In the genomic region with DNA sequence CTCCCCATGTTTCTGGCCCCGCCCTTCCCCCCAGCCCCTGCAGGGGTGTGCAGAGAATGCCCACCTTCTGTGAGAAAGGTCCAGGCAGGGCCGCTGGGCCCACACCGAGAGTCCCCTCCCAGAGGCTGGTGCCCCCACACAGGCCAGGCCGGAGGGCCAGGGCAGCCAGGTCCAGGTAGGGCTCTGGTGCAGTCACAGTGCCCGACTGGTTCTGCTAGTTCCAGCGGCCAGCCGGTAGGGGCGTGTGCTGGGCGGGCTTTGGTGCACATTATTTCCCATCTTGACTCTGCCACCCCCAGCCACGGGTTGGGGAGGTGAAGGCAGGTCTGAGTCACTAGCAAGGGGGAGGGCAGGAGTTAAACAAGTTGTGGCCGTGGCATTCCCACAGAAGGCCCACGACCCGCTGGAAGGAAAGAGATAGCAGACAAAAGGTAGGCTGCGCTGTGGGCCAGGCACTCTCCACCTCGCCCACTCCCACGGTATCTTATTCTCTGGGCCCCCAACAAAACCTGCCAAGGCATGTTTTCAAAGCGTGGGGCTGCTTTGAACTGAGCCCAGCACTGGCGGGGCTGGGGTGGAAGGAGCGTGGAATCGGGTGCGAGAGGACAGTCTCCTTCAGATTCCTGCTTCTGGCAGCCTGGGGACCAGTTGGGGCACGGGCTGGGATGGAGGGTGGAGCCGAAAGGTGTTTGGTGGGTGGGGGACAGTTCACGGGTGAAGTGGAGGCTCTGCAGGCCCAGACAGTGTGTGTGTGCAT, we compare ENCODE assay signal across 7 cellular contexts. TPM values are rescaled to one million over a fixed set of nuclear protein-coding genes. Genes with fewer than 3 reads are reported as not detected.
DNase-seq lines count a peak whose midpoint lies in the region; TF ChIP-seq lines count a peak whose summit lies in the region.
"Had no signal": no experiment of that assay in that cellular context is flagged by ENCODE, and none has a peak within 500 bp of the region (broad histone marks: within the 10 kb centered on the region; RNA-seq: fewer than 3 reads in every experiment).

No MANE protein-coding gene starts in this region.

- H3K27me3 ChIP-seq in Peyer's patch = peaks cover 0 to 10% of the 10 kb centered on the region in 2 donors
- no peaks in the 10 kb centered on the region for H3K27me3 ChIP-seq in testis

- TF ChIP-seq CTCF in AG09319 (IDR thresholded peaks at IDR 0.05; ENCODE audit: low read depth, low read length) (peak; percentile 6), Peyer's patch (IDR thresholded peaks at IDR 0.05) (peak in 4 of 6 experiments; percentile 18 to 68 (median 56)), testis (IDR thresholded peaks at IDR 0.05) (no peak)

- H3K4me1 ChIP-seq in Peyer's patch = peaks cover 0 to 51% (median 0%) of the 10 kb centered on the region in 4 donors
- H3K4me1 ChIP-seq in testis = peaks cover 50% of the 10 kb centered on the region

- TF ChIP-seq POLR2A in Peyer's patch (IDR thresholded peaks at IDR 0.05) = peak in 1 of 2 donors; percentile 54
- TF ChIP-seq POLR2A in testis (IDR thresholded peaks at IDR 0.05) = no peak

- DNase-seq in AG09319 (ENCODE audit: extremely low read depth, low read depth) = no peak
- DNase-seq in Peyer's patch = peak in 2 of 3 donors; percentile 69 to 81
- peak; percentile 85 for DNase-seq in iPS-NIHi11 (ENCODE audit: low spot score)
- DNase-seq in testis = no peak
- no peak for DNase-seq in COR-L47 (lab: John Stamatoyannopoulos, UW)
- no peak for DNase-seq in NCI-H1930 (lab: John Stamatoyannopoulos, UW)

- intact Hi-C loops in testis (cut with DNase I; ENCODE audit: low total_unique reads) = no loop called here

- no peaks in the 10 kb centered on the region for H3K36me3 ChIP-seq in Peyer's patch
- no peaks in the 10 kb centered on the region for H3K36me3 ChIP-seq in testis (ENCODE audit: low read depth, missing control alignments)

- peak overlapping the region in 2 of 4 donors; percentile 38 to 50 for H3K4me3 ChIP-seq in Peyer's patch
- no peak overlapping the region for H3K4me3 ChIP-seq in testis

- H3K27ac ChIP-seq in Peyer's patch = peak overlapping the region in 3 of 4 donors; percentile 60 to 84 (median 82)
- peak overlapping the region in 1 of 2 donors; percentile 33 for H3K27ac ChIP-seq in testis
- H3K27ac ChIP-seq: coronary artery had no signal

- H3K9me3 ChIP-seq in Peyer's patch = no peaks in the 10 kb centered on the region
- H3K9me3 ChIP-seq in testis = no peaks in the 10 kb centered on the region

- WGBS in testis, 2 donors = 51 to 76% methylated on average over 13 to 24 of the region's 24 CpGs

RNA-seq across cellular contexts. Expression of gene EPN3, which starts 1.9 kb away (rescaled TPM):
- total RNA-seq in Peyer's patch (10 to 100 TPM in 2 of 4 donors, 1 to 10 TPM in 2; 3.0 to 17.3 (median 13.0) TPM), testis (1 to 10 TPM; 4.9 to 6.3 TPM)
- 6.3 TPM for polyA plus RNA-seq in testis (ENCODE audit: insufficient read depth, low read depth, low replicate concordance)

RNA-seq across cellular contexts. Expression of gene SPATA20, which starts 12.6 kb away (rescaled TPM):
- 100 to 1,000 TPM in 3 of 4 donors, 10 to 100 TPM in 1; 75.1 to 125 (median 110) TPM for total RNA-seq in Peyer's patch
- total RNA-seq in testis = 100 to 1,000 TPM; 207 to 338 TPM
- polyA plus RNA-seq in testis (ENCODE audit: insufficient read depth, low read depth, low replicate concordance) = 264 TPM

RNA-seq across cellular contexts. Expression of gene CACNA1G, which starts 26.1 kb away (rescaled TPM):
- total RNA-seq in Peyer's patch (not detected), testis (1 to 10 TPM; 1.3 to 1.7 TPM)
- polyA plus RNA-seq in testis (ENCODE audit: insufficient read depth, low read depth, low replicate concordance) = 1.7 TPM

RNA-seq across cellular contexts. Expression of gene MYCBPAP, which starts 26.2 kb away (rescaled TPM):
- total RNA-seq in Peyer's patch = 1 to 10 TPM in 1 of 4 donors, under 1 TPM in 1, not detected in 2; 0.53 to 1.1 TPM
- total RNA-seq in testis = 10 to 100 TPM; 75.9 to 91.7 TPM
- polyA plus RNA-seq in testis (ENCODE audit: insufficient read depth, low read depth, low replicate concordance) = 315 TPM

RNA-seq across cellular contexts. Expression of gene RSAD1, which starts 55.7 kb away (rescaled TPM):
- total RNA-seq in Peyer's patch = 10 to 100 TPM; 24.3 to 53.4 (median 39.5) TPM
- 10 to 100 TPM; 35.7 to 38.0 TPM for total RNA-seq in testis
- 25.3 TPM for polyA plus RNA-seq in testis (ENCODE audit: insufficient read depth, low read depth, low replicate concordance)

Comparison
In these comparisons a context has a peak if more than half of its experiments do, and no peak if none do; other contexts are left out.
1. DNase-seq: peak in Peyer's patch (2 of 3) and iPS-NIHi11 (single experiment); none in AG09319 (single experiment), testis (single experiment), COR-L47 (single experiment) and NCI-H1930 (0 of 2).
2. CTCF ChIP-seq: peak in AG09319 (single experiment) and Peyer's patch (4 of 6); none in testis (0 of 3).